Comparison of ENCODE assay signal across 31 cellular contexts in genomic region chrX:2242326-2242725, GRCh38.
"Had no signal": no experiment of that assay in that cellular context is flagged by ENCODE, and none has a peak within 500 bp of the region (broad histone marks: within the 10 kb centered on the region; RNA-seq: fewer than 3 reads in every experiment).

No MANE protein-coding gene starts in this region.

- H3K9me3 ChIP-seq: SJCRH30 had no signal

- H3K27ac ChIP-seq: cardiac muscle cell, KMS-11, PC-9, RWPE1, SJCRH30, SK-N-MC had no signal

- DNase-seq: activated CD4-positive, alpha-beta T cell treated with anti-CD3 and anti-CD28 coated beads for 4 hours; activated CD4-positive, CD25-positive, alpha-beta regulatory T cell treated with anti-CD3 and anti-CD28 coated beads, Interleukin-2, amount 50 U/mL, for 72 hours; activated CD8-positive, alpha-beta T cell treated with anti-CD3 and anti-CD28 coated beads for 36 hours; activated effector memory CD4-positive, alpha-beta T cell treated with anti-CD3 and anti-CD28 coated beads, Interleukin-2, amount 50 U/mL, for 16 hours; activated naive CD4-positive, alpha-beta T cell; activated naive CD4-positive, alpha-beta T cell treated with anti-CD3 and anti-CD28 coated beads, Interleukin-2, amount 50 U/mL, for 16 hours; activated naive CD8-positive, alpha-beta T cell treated with anti-CD3 and anti-CD28 coated beads for 36 hours; activated T-cell treated with anti-CD3 and anti-CD28 coated beads, Interleukin-2, amount 50 U/mL, for 1 hour; activated T-cell treated with anti-CD3 and anti-CD28 coated beads, Interleukin-2, amount 50 U/mL, for 72 hours; amniotic stem cell; MM.1S; NCI-H1092 treated with DMSO at 0.1 percent for 48 hours; NCI-H1417; NCI-H146; NCI-H187; NCI-H2029 treated with DMSO at 0.1 percent for 48 hours; NCI-H2107; NCI-H2171; NCI-H510A; NCI-H526; NCI-H748 treated with DMSO at 0.1 percent for 48 hours; PC-9; SHP77; SJCRH30 had no signal

- H3K4me1 Mint-ChIP-seq: activated naive CD8-positive, alpha-beta T cell treated with anti-CD3 and anti-CD28 coated beads for 36 hours; activated T-helper 17 cell treated with anti-CD3 and anti-CD28 coated beads, Interleukin-2, amount 50 U/mL, for 72 hours had no signal

- H3K4me3 ChIP-seq: cardiac muscle cell, PC-9, SJCRH30, SK-N-MC had no signal

- ATAC-seq: activated CD8-positive, alpha-beta T cell treated with anti-CD3 and anti-CD28 coated beads for 36 hours; activated T-cell treated with anti-CD3 and anti-CD28 coated beads, Interleukin-2, amount 50 U/mL, for 72 hours; activated T-helper 17 cell treated with anti-CD3 and anti-CD28 coated beads, Interleukin-2, amount 50 U/mL, for 72 hours had no signal

- H3K27me3 Mint-ChIP-seq: activated CD8-positive, alpha-beta T cell treated with anti-CD3 and anti-CD28 coated beads for 36 hours; activated naive CD8-positive, alpha-beta T cell treated with anti-CD3 and anti-CD28 coated beads for 36 hours; activated T-helper 17 cell treated with anti-CD3 and anti-CD28 coated beads, Interleukin-2, amount 50 U/mL, for 72 hours had no signal

- H2AFZ ChIP-seq: PC-9 had no signal

- H3K9ac ChIP-seq: KMS-11 had no signal

- H3K36me3 ChIP-seq: cardiac muscle cell, SJCRH30 had no signal

- H3K27me3 ChIP-seq: cardiac muscle cell, SJCRH30 had no signal

- H3K4me2 ChIP-seq: KMS-11, PC-9 had no signal

- H3K4me1 ChIP-seq: SJCRH30 had no signal

- H3K4me3 Mint-ChIP-seq: activated CD8-positive, alpha-beta T cell treated with anti-CD3 and anti-CD28 coated beads for 36 hours; activated naive CD8-positive, alpha-beta T cell treated with anti-CD3 and anti-CD28 coated beads for 36 hours; activated T-cell treated with anti-CD3 and anti-CD28 coated beads, Interleukin-2, amount 50 U/mL, for 72 hours; activated T-helper 17 cell treated with anti-CD3 and anti-CD28 coated beads, Interleukin-2, amount 50 U/mL, for 72 hours; T-helper 1 cell treated with Interleukin-12 subunit alpha and Interleukin-12 subunit beta and Interleukin-4 antibody, amounts not matched to agents 30 μg/mL and 1 μg/mL, for 36 hours; T-helper 2 cell treated with Interferon-gamma antibody and Interleukin-4, amounts not matched to agents 5 μg/mL and 100 μg/mL, for 36 hours had no signal

- H3K27ac Mint-ChIP-seq: activated CD8-positive, alpha-beta T cell treated with anti-CD3 and anti-CD28 coated beads for 36 hours; activated naive CD8-positive, alpha-beta T cell treated with anti-CD3 and anti-CD28 coated beads for 36 hours; activated T-cell treated with anti-CD3 and anti-CD28 coated beads, Interleukin-2, amount 50 U/mL, for 72 hours; activated T-helper 17 cell treated with anti-CD3 and anti-CD28 coated beads, Interleukin-2, amount 50 U/mL, for 72 hours; T-helper 1 cell treated with Interleukin-12 subunit alpha and Interleukin-12 subunit beta and Interleukin-4 antibody, amounts not matched to agents 30 μg/mL and 1 μg/mL, for 36 hours; T-helper 2 cell treated with Interferon-gamma antibody and Interleukin-4, amounts not matched to agents 5 μg/mL and 100 μg/mL, for 36 hours had no signal
